In genomic region chr9:21996858-21997257, GRCh38 we compare ENCODE assay signal across 9 cellular contexts. TPM values are rescaled to one million over a fixed set of nuclear protein-coding genes. Genes with fewer than 3 reads are reported as not detected.
DNase-seq lines count a peak whose midpoint lies in the region; ATAC-seq and TF ChIP-seq lines count a peak whose summit lies in the region.
"Had no signal": no experiment of that assay in that cellular context is flagged by ENCODE, and none has a peak within 500 bp of the region (broad histone marks: within the 10 kb centered on the region; RNA-seq: fewer than 3 reads in every experiment).

No MANE protein-coding gene starts in this region.

- H3K4me1 Mint-ChIP-seq in CD4-positive, alpha-beta memory T cell: peaks cover 6 to 33% (median 13%) of the 10 kb centered on the region in 4 donors
- H3K4me1 Mint-ChIP-seq in H9 (peaks cover 28 to 41% of the 10 kb centered on the region in 2 experiments), immature natural killer cell (peaks cover 23 to 25% of the 10 kb centered on the region in 2 donors)

- TF ChIP-seq CTCF in H9 (conservative IDR thresholded peaks at IDR 0.05): no peak

- peak overlapping the region; percentile 7 for H3K18ac ChIP-seq in H9 (ENCODE audit: insufficient read length, low read depth, low read length)

- no peak overlapping the region for H2BK15ac ChIP-seq in H9 (ENCODE audit: low read depth, low read length)

- H3K56ac ChIP-seq in H9 (ENCODE audit: insufficient read length, low read depth, low read length): no peak overlapping the region

- H2BK20ac ChIP-seq in H9 (ENCODE audit: low read depth, low read length, poor library complexity, severe bottlenecking): no peak overlapping the region

- no peak overlapping the region for H3K9ac ChIP-seq in H9 (ENCODE audit: extremely low read depth, insufficient read length, low read length)
- H3K9ac ChIP-seq in SK-N-MC (ENCODE audit: insufficient read length): peak overlapping the region; percentile 88

- no peak overlapping the region for H2AFZ ChIP-seq in H9 (ENCODE audit: low read length)

- no peak overlapping the region for H2BK5ac ChIP-seq in H9 (ENCODE audit: insufficient read length, low read length)

- peaks cover 21% of the 10 kb centered on the region for H3K4me1 ChIP-seq in CD4-positive, alpha-beta memory T cell (ENCODE audit: insufficient read depth, low read length)
- peaks cover 3% of the 10 kb centered on the region; the same call in 1 of the 2 replicates for H3K4me1 ChIP-seq in H9 (ENCODE audit: insufficient read depth, low read length)

- no peak overlapping the region for H4K5ac ChIP-seq in H9 (ENCODE audit: insufficient read length, low read depth, low read length)

- H3K36me3 Mint-ChIP-seq in CD4-positive, alpha-beta memory T cell: peaks cover 0 to 6% of the 10 kb centered on the region in 2 donors
- H3K36me3 Mint-ChIP-seq in H9 (ENCODE audit: insufficient read depth in 1 of 3, low read depth in 3 of 3) (no peaks in the 10 kb centered on the region), immature natural killer cell (no peaks in the 10 kb centered on the region)

- no peak overlapping the region for H3K23ac ChIP-seq in H9 (ENCODE audit: insufficient read length, low read depth, low read length)

- peak overlapping the region in 7 of 8 donors; percentile 70 to 99 (median 95) for H3K4me3 Mint-ChIP-seq in CD4-positive, alpha-beta memory T cell
- H3K4me3 Mint-ChIP-seq in H9 (peak overlapping the region; percentile 67 to 82; a peak in 1 of 5 replicates), immature natural killer cell (peak overlapping the region; percentile 18 to 99 (median 95))

- no peak overlapping the region for H3T11ph ChIP-seq in H9 (ENCODE audit: low read length)

- no peak overlapping the region for H3K4ac ChIP-seq in H9 (ENCODE audit: low read depth, low read length)

- H3K27ac Mint-ChIP-seq in CD4-positive, alpha-beta memory T cell: peak overlapping the region in 4 of 7 donors; percentile 36 to 94 (median 82)
- H3K27ac Mint-ChIP-seq in H9 (no peak overlapping the region), immature natural killer cell (peak overlapping the region in 5 of 6 donors; percentile 19 to 91 (median 52))

- POLR2A ChIA-PET in CD4-positive, alpha-beta memory T cell (lab: Charles Lee; ENCODE audit: partially characterized antibody): interaction anchor here (0.6 kb wide), 1 partner anchor 195 kb away, joined by 3 read pairs; no protein-coding TSS in a partner anchor

- peaks cover 4% of the 10 kb centered on the region for H4K20me1 ChIP-seq in H9 (ENCODE audit: control insufficient read depth, insufficient read depth, insufficient read length)

- H2BK120ac ChIP-seq in H9 (ENCODE audit: low read depth, low read length, poor library complexity, severe bottlenecking): no peak overlapping the region

- no peaks in the 10 kb centered on the region for H3K9me3 ChIP-seq in CD4-positive, alpha-beta memory T cell (ENCODE audit: control insufficient read depth in 1 of 2, low read length in 2 of 2)
- H3K9me3 ChIP-seq in H9 (ENCODE audit: control insufficient read depth, low read depth, low read length) (no peaks in the 10 kb centered on the region), SK-N-MC (ENCODE audit: low read depth, low read length) (no peaks in the 10 kb centered on the region)
- H3K9me3 ChIP-seq: tibial artery had no signal

- CTCF ChIA-PET in CD4-positive, alpha-beta memory T cell (lab: Charles Lee; ENCODE audit: partially characterized antibody): interaction anchor here (1.3 to 4.0 kb wide), 3 partner anchors 10 to 15 kb away, joined by 4 to 18 read pairs (median 9); partner anchors contain the start of gene CDKN2B

- peaks cover 17% of the 10 kb centered on the region for H3K23me2 ChIP-seq in H9 (ENCODE audit: insufficient read length, low read depth, low read length, poor library complexity, severe bottlenecking)

- H3K36me3 ChIP-seq in CD4-positive, alpha-beta memory T cell (ENCODE audit: insufficient read depth, low read length): no peaks in the 10 kb centered on the region
- H3K36me3 ChIP-seq in SK-N-MC (ENCODE audit: insufficient read depth, low read length): 0 out of 2 replicates have a peak, but pooled peaks cover 4% of the 10 kb centered on the region
- H3K36me3 ChIP-seq: tibial artery had no signal

- no peaks in the 10 kb centered on the region for H3K27me3 ChIP-seq in CD4-positive, alpha-beta memory T cell (ENCODE audit: insufficient read depth, low read length)
- peaks cover 24% of the 10 kb centered on the region; the same call in 1 of the 2 replicates for H3K27me3 ChIP-seq in H9 (ENCODE audit: insufficient read depth, low read length)

- H3K14ac ChIP-seq in H9 (ENCODE audit: insufficient read depth, low read length): no peak overlapping the region

- no peaks in the 10 kb centered on the region for H3K79me2 ChIP-seq in H9 (ENCODE audit: insufficient read depth, low read length)

- H2AK5ac ChIP-seq in H9 (ENCODE audit: insufficient read length, low read length): no peak overlapping the region

- no peaks in the 10 kb centered on the region for H3K79me1 ChIP-seq in H9 (ENCODE audit: insufficient read depth, low read depth, low read length, poor library complexity, severe bottlenecking)

- no peak overlapping the region for H4K8ac ChIP-seq in H9 (replicated peaks; ENCODE audit: insufficient read length, low read depth, low read length)

- H3K27me3 Mint-ChIP-seq in CD4-positive, alpha-beta memory T cell: peaks cover 8 to 11% of the 10 kb centered on the region in 2 donors
- peaks cover 88% of the 10 kb centered on the region for H3K27me3 Mint-ChIP-seq in H9 (ENCODE audit: low read depth)
- peaks cover 11 to 18% (median 12%) of the 10 kb centered on the region in 3 donors for H3K27me3 Mint-ChIP-seq in immature natural killer cell (ENCODE audit: low read depth in 3 of 3)

- peak overlapping the region; percentile 87 for H3K4me2 ChIP-seq in H9 (ENCODE audit: insufficient read depth, insufficient read length, low read length)

- no peak overlapping the region for H3K4me3 ChIP-seq in CD4-positive, alpha-beta memory T cell (ENCODE audit: low read length in 2 of 2)
- peak overlapping the region; percentile 95 for H3K4me3 ChIP-seq in SK-N-MC

- H4K91ac ChIP-seq in H9 (ENCODE audit: insufficient read length, low read depth, low read length): no peak overlapping the region

- no peak for ATAC-seq in HG02884 (IDR thresholded peaks at IDR 0.05; ENCODE audit: unreplicated experiment)

- intact Hi-C loops in CD4-positive, alpha-beta memory T cell (cut with micrococcal nuclease): loop anchor here (10.0 kb wide), 1 partner anchor 662 kb away; the partner anchor contains the start of gene KLHL9

- no peak overlapping the region for H2BK12ac ChIP-seq in H9 (ENCODE audit: insufficient read length, low read depth, low read length)

- no peak overlapping the region for H3K27ac ChIP-seq in CD4-positive, alpha-beta memory T cell (ENCODE audit: low read depth, low read length)
- H3K27ac ChIP-seq in H9 (ENCODE audit: insufficient read length, low read depth, low read length) (no peak overlapping the region), SK-N-MC (0 out of 2 replicates have a peak overlapping the region, but pooled peaks have one; percentile 97)
- H3K27ac ChIP-seq: tibial artery had no signal

- DNase-seq in CD4-positive, alpha-beta memory T cell: no peak
- DNase-seq in H9 (no peak), SK-N-MC (ENCODE audit: low read depth, low spot score) (no peak), immature natural killer cell (no peak), DMS79 treated with DMSO at 0.1 percent for 48 hours (lab: John Stamatoyannopoulos, UW) (no peak), cerebellar cortex (ENCODE audit: low spot score) (no peak)
- DNase-seq: posterior cingulate gyrus, tibial artery had no signal

- no CpG with 5 or more reads among the region's 5 CpGs for WGBS in H9 (ENCODE audit: extremely low coverage, insufficient read length, low lambda C conversion rate)

- H3K9me3 Mint-ChIP-seq in CD4-positive, alpha-beta memory T cell: peaks cover 0 to 2% (median 0%) of the 10 kb centered on the region in 8 donors
- no peaks in the 10 kb centered on the region for H3K9me3 Mint-ChIP-seq in H9
- no peaks in the 10 kb centered on the region for H3K9me3 Mint-ChIP-seq in immature natural killer cell

RNA-seq across cellular contexts. Expression of gene CDKN2B-AS1, which starts 2.3 kb away (rescaled TPM):
- 1 to 10 TPM; 1.9 to 2.2 TPM for total RNA-seq in CD4-positive, alpha-beta memory T cell
- polyA plus RNA-seq in CD4-positive, alpha-beta memory T cell: under 1 TPM in 1 of 2 donors, not detected in 1; 0.11 TPM
- total RNA-seq in H9 (2021): not detected in 2 replicates
- under 1 TPM in 1 of 3 donors, not detected in 2; 0.55 TPM for polyA plus RNA-seq in immature natural killer cell

RNA-seq across cellular contexts. Expression of gene CDKN2A, which starts 2.7 kb away (rescaled TPM):
- 1 to 10 TPM; 6.1 to 7.0 TPM for total RNA-seq in CD4-positive, alpha-beta memory T cell
- polyA plus RNA-seq in CD4-positive, alpha-beta memory T cell: 1 to 10 TPM; 5.4 to 6.3 TPM
- total RNA-seq in H9 (2021): 0.35 TPM in 1 of 2 replicates, not detected in the other
- polyA plus RNA-seq in immature natural killer cell: 1 to 10 TPM; 2.3 to 8.3 (median 2.6) TPM

RNA-seq across cellular contexts. Expression of gene CDKN2B, which starts 12.2 kb away (rescaled TPM):
- total RNA-seq in CD4-positive, alpha-beta memory T cell: under 1 TPM; 0.64 TPM
- 1 to 10 TPM in 1 of 2 donors, under 1 TPM in 1; 0.26 to 2.1 TPM for polyA plus RNA-seq in CD4-positive, alpha-beta memory T cell
- 0.13 and 0.48 TPM in 2 replicates for total RNA-seq in H9 (2021)
- under 1 TPM in 2 of 3 donors, not detected in 1; 0.40 to 0.50 TPM for polyA plus RNA-seq in immature natural killer cell

Comparison
In these comparisons a context has a peak if more than half of its experiments do, and no peak if none do; other contexts are left out.
1. H3K27ac Mint-ChIP-seq: peak in CD4-positive, alpha-beta memory T cell (4 of 7) and immature natural killer cell (5 of 6); none in H9 (0 of 3).
2. Peak in every context shown above with its lines, with median percentiles within 50 percentile points of each other: H3K4me3 Mint-ChIP-seq.